13 cellular contexts compared by ENCODE assay signal in the genomic region with DNA sequence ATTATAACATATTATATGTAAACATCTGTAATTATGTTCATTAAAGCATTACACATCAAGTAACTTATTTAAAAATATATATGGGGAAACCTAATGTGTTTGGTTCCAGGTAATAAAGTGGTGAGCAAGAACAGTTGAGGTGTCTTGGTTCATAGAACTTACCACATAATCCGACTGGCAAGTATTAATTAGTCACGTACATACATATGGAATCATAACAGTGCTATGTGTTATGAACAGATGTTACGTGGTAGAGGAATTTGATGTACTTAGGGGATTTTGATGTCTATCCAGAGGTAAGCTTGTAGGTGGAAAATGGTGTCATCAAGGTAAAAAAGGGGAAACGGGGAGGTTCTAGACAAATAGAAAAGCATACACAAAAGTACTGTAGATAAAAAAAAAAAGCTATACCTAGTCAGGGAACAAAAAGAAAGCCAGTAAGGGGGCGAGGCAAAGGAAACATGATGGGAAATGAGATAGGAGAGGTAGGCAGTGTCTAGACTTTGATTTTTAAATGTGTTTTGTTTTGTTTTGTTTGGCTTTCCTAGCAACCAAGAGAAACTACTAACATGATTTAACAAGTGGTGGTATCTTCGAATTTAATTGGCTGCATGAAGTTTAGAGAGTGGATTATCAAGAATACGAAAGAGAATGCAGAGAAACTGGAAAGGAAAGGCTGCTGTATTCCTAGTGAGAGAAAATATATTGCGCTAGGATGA. TPM values are rescaled to one million over a fixed set of nuclear protein-coding genes. Genes with fewer than 3 reads are reported as not detected.
DNase-seq lines count a peak whose midpoint lies in the region; TF ChIP-seq lines count a peak whose summit lies in the region.
"Had no signal": no experiment of that assay in that cellular context is flagged by ENCODE, and none has a peak within 500 bp of the region (broad histone marks: within the 10 kb centered on the region; RNA-seq: fewer than 3 reads in every experiment).

No MANE protein-coding gene starts in this region.

- H3K9me3 ChIP-seq in Karpas-422 (ENCODE audit: low read length) = peaks cover 10% of the 10 kb centered on the region

- peaks cover 11% of the 10 kb centered on the region for H3K4me1 ChIP-seq in Karpas-422 (ENCODE audit: low read length)

- H3K36me3 Mint-ChIP-seq in endothelial cell (ENCODE audit: low read depth, unreplicated experiment) = no peaks in the 10 kb centered on the region
- peaks cover 21% of the 10 kb centered on the region for H3K36me3 Mint-ChIP-seq in mesothelial cell of epicardium
- no peaks in the 10 kb centered on the region for H3K36me3 Mint-ChIP-seq in type B pancreatic cell

- no peaks in the 10 kb centered on the region for H3K79me2 ChIP-seq in Karpas-422 (ENCODE audit: low read length)

- H3K27ac Mint-ChIP-seq in endothelial cell (ENCODE audit: unreplicated experiment) (peak overlapping the region; percentile 96), mesothelial cell of epicardium (peak overlapping the region; percentile 5), type B pancreatic cell (peak overlapping the region; percentile 41)
- H3K27ac Mint-ChIP-seq: B cell; CD4-positive, alpha-beta T cell had no signal

- no peak overlapping the region for H3K4me2 ChIP-seq in Karpas-422 (ENCODE audit: low read depth, low read length, poor library complexity, severe bottlenecking)

- H3K4me1 Mint-ChIP-seq in endothelial cell (ENCODE audit: unreplicated experiment) = peaks cover 8% of the 10 kb centered on the region
- H3K4me1 Mint-ChIP-seq in mesothelial cell of epicardium = peaks cover 10% of the 10 kb centered on the region
- no peaks in the 10 kb centered on the region for H3K4me1 Mint-ChIP-seq in type B pancreatic cell (ENCODE audit: unreplicated experiment)
- H3K4me1 Mint-ChIP-seq: B cell had no signal

- no peaks in the 10 kb centered on the region for H3K9me2 ChIP-seq in Karpas-422 (replicated peaks; ENCODE audit: insufficient read depth, low read length)

- H3K27ac ChIP-seq in Karpas-422 (ENCODE audit: low read length) = no peak overlapping the region
- H3K27ac ChIP-seq: GM23248 had no signal

- no peak overlapping the region for H3K4me3 ChIP-seq in Karpas-422 (ENCODE audit: low read length)
- H3K4me3 ChIP-seq: GM12878, GM23248 had no signal

- H3K4me3 Mint-ChIP-seq in endothelial cell (ENCODE audit: unreplicated experiment) (no peak overlapping the region), mesothelial cell of epicardium (no peak overlapping the region), type B pancreatic cell (no peak overlapping the region)
- H3K4me3 Mint-ChIP-seq: B cell; CD4-positive, alpha-beta T cell had no signal

- no peaks in the 10 kb centered on the region for H3K27me3 ChIP-seq in Karpas-422 (ENCODE audit: low read length)

- H2AFZ ChIP-seq in Karpas-422 (ENCODE audit: low read length) = peak overlapping the region; percentile 74; the same call in 1 of the 2 replicates
- H2AFZ ChIP-seq: GM23248 had no signal

- TF ChIP-seq CTCF in endothelial cell (IDR thresholded peaks at IDR 0.05; ENCODE audit: unreplicated experiment) = no peak
- no peak for TF ChIP-seq CTCF in mesothelial cell of epicardium (IDR thresholded peaks at IDR 0.05; ENCODE audit: unreplicated experiment)
- no peak for TF ChIP-seq CTCF in type B pancreatic cell (conservative IDR thresholded peaks at IDR 0.05)

- H3K9ac ChIP-seq in Karpas-422 (ENCODE audit: low read length) = no peak overlapping the region
- H3K9ac ChIP-seq: GM23248 had no signal

- H3K27me3 Mint-ChIP-seq in endothelial cell (ENCODE audit: unreplicated experiment) (no peaks in the 10 kb centered on the region), mesothelial cell of epicardium (ENCODE audit: low read depth) (no peaks in the 10 kb centered on the region), type B pancreatic cell (no peaks in the 10 kb centered on the region)
- H3K27me3 Mint-ChIP-seq: B cell; CD4-positive, alpha-beta T cell had no signal

- DNase-seq in Karpas-422 = no peak
- no peak for DNase-seq in endothelial cell (ENCODE audit: low spot score)
- no peak for DNase-seq in mesothelial cell of epicardium (ENCODE audit: low spot score in 2 of 2, unreplicated experiment in 2 of 2)
- no peak for DNase-seq in type B pancreatic cell (ENCODE audit: extremely low spot score, unreplicated experiment)
- no peak for DNase-seq in NCI-H1417 (lab: John Stamatoyannopoulos, UW)
- DNase-seq in NCI-H748 (lab: John Stamatoyannopoulos, UW; ENCODE audit: unreplicated experiment) = no peak
- DNase-seq in MV-4-11 (lab: John Stamatoyannopoulos, UW) = no peak
- DNase-seq: C1 segment of cervical spinal cord; CD4-positive, alpha-beta T cell; DMS79; GM23248 had no signal

- no peaks in the 10 kb centered on the region for H3K9me3 Mint-ChIP-seq in endothelial cell (ENCODE audit: unreplicated experiment)
- H3K9me3 Mint-ChIP-seq in mesothelial cell of epicardium = peaks cover 16% of the 10 kb centered on the region
- no peaks in the 10 kb centered on the region for H3K9me3 Mint-ChIP-seq in type B pancreatic cell

- no peaks in the 10 kb centered on the region for H4K20me1 ChIP-seq in Karpas-422 (ENCODE audit: insufficient read depth, low read depth, low read length)

- no peaks in the 10 kb centered on the region for H3K36me3 ChIP-seq in Karpas-422 (ENCODE audit: insufficient read depth, low read length)

RNA-seq across cellular contexts. Expression of a gene that starts 12.6 kb away (rescaled TPM):
- total RNA-seq in Karpas-422 (2014; rRNA removed; shearing (Covaris generic); ENCODE audit: low replicate concordance) = not detected in 2 replicates
- total RNA-seq in endothelial cell (ENCODE audit: unreplicated experiment) (5.5 TPM), mesothelial cell of epicardium (76.4 to 96.0 TPM (median 79.4 TPM) in 3 replicates), type B pancreatic cell (ENCODE audit: low replicate concordance) (17.7 and 57.1 TPM in 2 replicates)

Comparison
In these comparisons a context has a peak if more than half of its experiments do, and no peak if none do; other contexts are left out.
1. H3K27ac Mint-ChIP-seq: peak in every context shown above with its lines; median percentile 96 in endothelial cell; 41 in type B pancreatic cell; 5 in mesothelial cell of epicardium.